Comparison of ENCODE assay signal across 16 cellular contexts in genomic region chr16:35305476-35305875, GRCh38.
"Had no signal": no experiment of that assay in that cellular context is flagged by ENCODE, and none has a peak within 500 bp of the region (broad histone marks: within the 10 kb centered on the region; RNA-seq: fewer than 3 reads in every experiment).

No MANE protein-coding gene starts in this region.

- H3K4me1 ChIP-seq: adrenal gland, gastrocnemius medialis, left lung, thyroid gland, uterus had no signal

- H3K27ac ChIP-seq: adrenal gland, gastrocnemius medialis, left lung, neutrophil, thyroid gland, uterus had no signal

- DNase-seq: activated CD4-positive, alpha-beta memory T cell treated with anti-CD3 and anti-CD28 coated beads, Interleukin-2, amount 10 ng/mL, durations not matched to agents 7 days and 5 days; activated CD4-positive, alpha-beta T cell treated with anti-CD3 and anti-CD28 coated beads for 4 hours; activated effector memory CD4-positive, alpha-beta T cell treated with anti-CD3 and anti-CD28 coated beads, Interleukin-2, amount 50 U/mL, for 16 hours; activated T-cell treated with anti-CD3 and anti-CD28 coated beads, Interleukin-2, amount 50 U/mL, for 4 hours; adrenal gland; gastrocnemius medialis; left lung; mesenchymal stem cell; naive thymus-derived CD8-positive, alpha-beta T cell; stimulated activated CD4-positive, alpha-beta T cell treated with anti-CD3 and anti-CD28 coated beads, Interleukin-2, amount 100 ng/mL, for 48 hours; T-helper 17 cell; thyroid gland; uterus had no signal

- H3K4me3 ChIP-seq: adrenal gland, gastrocnemius medialis, left lung, thyroid gland, uterus had no signal

- H3K36me3 ChIP-seq: adrenal gland, gastrocnemius medialis, left lung, neutrophil, thyroid gland, uterus had no signal

- H3K9me3 ChIP-seq: adrenal gland, gastrocnemius medialis, neutrophil, thyroid gland, uterus had no signal

- FAIRE-seq: colon, islet of Langerhans had no signal

- H3K27me3 ChIP-seq: adrenal gland, gastrocnemius medialis, left lung, neutrophil, thyroid gland, uterus had no signal
